ENCODE assay signal across 18 cellular contexts in the genomic region with DNA sequence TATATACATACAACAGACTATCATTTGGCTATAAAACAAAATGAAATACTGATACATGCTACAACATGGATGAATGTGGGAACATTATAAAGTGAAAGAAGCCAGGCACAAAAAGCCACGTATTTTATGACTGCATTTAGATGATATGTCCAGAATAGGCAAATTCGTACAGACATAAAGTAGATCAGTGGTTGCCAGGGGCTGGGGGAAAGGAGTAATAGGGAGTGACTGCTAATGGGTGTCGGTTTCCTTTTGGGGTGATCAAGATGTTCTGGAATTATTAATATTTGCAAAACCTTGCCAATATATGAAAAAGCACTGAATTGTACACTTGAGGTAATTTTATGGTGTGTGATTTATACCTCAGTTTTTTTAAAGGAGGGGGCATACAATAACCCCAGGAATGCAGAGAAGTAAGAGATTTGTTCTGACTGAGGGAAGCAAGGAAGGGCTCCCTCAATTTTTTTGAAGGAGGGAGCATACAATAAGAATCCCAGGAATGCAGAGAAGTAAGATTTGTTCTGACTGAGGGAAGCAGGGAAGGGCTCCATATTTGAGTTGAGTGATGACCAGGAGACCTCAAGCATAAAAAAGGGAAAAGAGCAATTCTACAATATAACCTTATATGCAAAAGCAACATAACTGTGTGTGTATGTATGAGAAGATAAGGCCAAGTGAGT. TPM values are rescaled to one million over a fixed set of nuclear protein-coding genes. Genes with fewer than 3 reads are reported as not detected.
DNase-seq lines count a peak whose midpoint lies in the region; ATAC-seq, FAIRE-seq and TF ChIP-seq lines count a peak whose summit lies in the region.
"Had no signal": no experiment of that assay in that cellular context is flagged by ENCODE, and none has a peak within 500 bp of the region (broad histone marks: within the 10 kb centered on the region; RNA-seq: fewer than 3 reads in every experiment).

No MANE protein-coding gene starts in this region.

- no peaks in the 10 kb centered on the region for H3K27me3 Mint-ChIP-seq in endothelial cell (ENCODE audit: unreplicated experiment)

- TF ChIP-seq RAD21 in HepG2 (CRISPR knock-in tag; IDR thresholded peaks at IDR 0.05) (no peak), Ishikawa (IDR thresholded peaks at IDR 0.05; ENCODE audit: low read depth) (no peak)

- no peak overlapping the region for H3K4me2 ChIP-seq in HepG2 (ENCODE audit: low read depth, low read length)

- no TSS peak for BruUV-seq in HepG2 (replicated peaks; lab: Mats Ljungman, UMichigan)

- CTCF ChIA-PET in HepG2 (lab: Yijun Ruan, JAX; ENCODE audit: low intra/inter-chr PET ratio, low total read pairs): no interaction called here

- no peak overlapping the region for H2AFZ ChIP-seq in HepG2 (ENCODE audit: low read length)

- intact Hi-C loops in HepG2 (cut with micrococcal nuclease; ENCODE audit: unreplicated experiment) (no loop called here), right lobe of liver (cut with DNase I) (no loop called here)

- DNase-seq in HepG2 (ENCODE audit: low spot score) (no peak), right lobe of liver (no peak), fibroblast of pulmonary artery (ENCODE audit: low read depth) (peak; percentile 20), mesenteric fat pad (ENCODE audit: low spot score) (no peak), foreskin melanocyte (no peak), endothelial cell (ENCODE audit: low spot score) (no peak)
- DNase-seq in stimulated activated effector memory CD8-positive, alpha-beta T cell treated with anti-CD3 and anti-CD28 coated beads, Interleukin-12 subunit alpha, Interleukin-12 subunit beta, amount 100 ng/mL, for 72 hours (ENCODE audit: low spot score in 2 of 2): no peak
- DNase-seq: activated T-cell treated with anti-CD3 and anti-CD28 coated beads, Interleukin-2, amount 50 U/mL, for 1 hour; amniotic stem cell; left colon; NCI-H1048; NCI-H748 treated with DMSO at 0.1 percent for 48 hours; psoas muscle; spleen; tibial artery had no signal

- POLR2A ChIA-PET in HepG2 (lab: Yijun Ruan, JAX): no interaction called here

- WGBS in HepG2 (ENCODE audit: low lambda C conversion rate): 95% methylated on average over 3 of the region's 3 CpGs
- WGBS in right lobe of liver (ENCODE audit: insufficient coverage, low coverage, low lambda C conversion rate, missing lambda C conversion rate): 83% methylated on average over 3 of the region's 3 CpGs

- no peaks in the 10 kb centered on the region for H3K9me3 ChIP-seq in HepG2 (ENCODE audit: low read length)
- no peaks in the 10 kb centered on the region for H3K9me3 ChIP-seq in right lobe of liver
- H3K9me3 ChIP-seq: psoas muscle, spleen, tibial artery had no signal

- H3K36me3 ChIP-seq in HepG2 (replicated peaks in 1 of 2; ENCODE audit: control insufficient read depth in 1 of 2, insufficient read depth in 2 of 2, low read length in 2 of 2): peaks cover 18 to 64% of the 10 kb centered on the region in 2 experiments
- H3K36me3 ChIP-seq in right lobe of liver: peaks cover 11 to 92% (median 28%) of the 10 kb centered on the region in 4 donors

- H3K9ac ChIP-seq in HepG2 (ENCODE audit: insufficient read depth, low read depth, low read length): no peak overlapping the region

- TF ChIP-seq POLR2A in HepG2 (IDR thresholded peaks at IDR 0.05; ENCODE audit: insufficient read depth in 1 of 2, low read depth in 2 of 2, low read length in 2 of 2) (no peak), right lobe of liver (IDR thresholded peaks at IDR 0.05) (no peak)

- H3K27me3 ChIP-seq in HepG2 (ENCODE audit: control insufficient read depth in 1 of 2, insufficient read depth in 2 of 2, low read length in 2 of 2): no peaks in the 10 kb centered on the region
- no peaks in the 10 kb centered on the region for H3K27me3 ChIP-seq in right lobe of liver
- H3K27me3 ChIP-seq: spleen, tibial artery had no signal

- H3K4me3 Mint-ChIP-seq in stimulated activated effector memory CD8-positive, alpha-beta T cell treated with anti-CD3 and anti-CD28 coated beads, Interleukin-12 subunit alpha, Interleukin-12 subunit beta, amount 100 ng/mL, for 72 hours: no peak overlapping the region
- no peak overlapping the region for H3K4me3 Mint-ChIP-seq in endothelial cell (ENCODE audit: unreplicated experiment)

- H3K4me3 ChIP-seq in HepG2 (replicated peaks in 1 of 3; ENCODE audit: insufficient read depth in 1 of 3, low read depth in 2 of 3, low read length in 3 of 3) (no peak overlapping the region), right lobe of liver (no peak overlapping the region), fibroblast of pulmonary artery (replicated peaks; ENCODE audit: low read depth, low read length) (no peak overlapping the region)
- H3K4me3 ChIP-seq: psoas muscle, SK-N-MC, spleen, tibial artery had no signal

- H4K20me1 ChIP-seq in HepG2 (ENCODE audit: insufficient read depth, low read length): no peaks in the 10 kb centered on the region

- no peaks in the 10 kb centered on the region for H3K9me3 Mint-ChIP-seq in stimulated activated effector memory CD8-positive, alpha-beta T cell treated with anti-CD3 and anti-CD28 coated beads, Interleukin-12 subunit alpha, Interleukin-12 subunit beta, amount 100 ng/mL, for 72 hours
- H3K9me3 Mint-ChIP-seq in endothelial cell (ENCODE audit: unreplicated experiment): no peaks in the 10 kb centered on the region

- H3K27ac Mint-ChIP-seq in stimulated activated effector memory CD8-positive, alpha-beta T cell treated with anti-CD3 and anti-CD28 coated beads, Interleukin-12 subunit alpha, Interleukin-12 subunit beta, amount 100 ng/mL, for 72 hours: peak overlapping the region; percentile 24
- H3K27ac Mint-ChIP-seq in endothelial cell (ENCODE audit: unreplicated experiment): no peak overlapping the region

- no peak for TF ChIP-seq EP300 in HepG2 (IDR thresholded peaks at IDR 0.05; ENCODE audit: low read depth in 2 of 2, low read length in 2 of 2)
- no peak for TF ChIP-seq EP300 in HepG2 (CRISPR knock-in tag; IDR thresholded peaks at IDR 0.05; ENCODE audit: borderline replicate concordance)
- no peak for TF ChIP-seq EP300 in Ishikawa (IDR thresholded peaks at IDR 0.05; ENCODE audit: borderline replicate concordance)

- no peak for FAIRE-seq in HepG2 (lab: Jason Lieb, UNC)

- no peaks in the 10 kb centered on the region for H3K36me3 Mint-ChIP-seq in stimulated activated effector memory CD8-positive, alpha-beta T cell treated with anti-CD3 and anti-CD28 coated beads, Interleukin-12 subunit alpha, Interleukin-12 subunit beta, amount 100 ng/mL, for 72 hours
- H3K36me3 Mint-ChIP-seq in endothelial cell (ENCODE audit: low read depth, unreplicated experiment): peaks cover 32% of the 10 kb centered on the region

- no peak overlapping the region for H3K27ac ChIP-seq in HepG2 (ENCODE audit: extremely low read length, insufficient read depth, low read length)
- H3K27ac ChIP-seq in right lobe of liver: no peak overlapping the region
- H3K27ac ChIP-seq: psoas muscle, SK-N-MC, spleen, tibial artery had no signal

- peaks cover 20% of the 10 kb centered on the region for H3K79me2 ChIP-seq in HepG2 (ENCODE audit: insufficient read depth, low read length)

- TF ChIP-seq CTCF in HepG2 (CRISPR knock-in tag; IDR thresholded peaks at IDR 0.05) (no peak), right lobe of liver (IDR thresholded peaks at IDR 0.05) (no peak), fibroblast of pulmonary artery (IDR thresholded peaks at IDR 0.05; ENCODE audit: low read length, missing control alignments) (no peak), endothelial cell (IDR thresholded peaks at IDR 0.05; ENCODE audit: unreplicated experiment) (no peak)

- peaks cover 27% of the 10 kb centered on the region for H3K4me1 Mint-ChIP-seq in stimulated activated effector memory CD8-positive, alpha-beta T cell treated with anti-CD3 and anti-CD28 coated beads, Interleukin-12 subunit alpha, Interleukin-12 subunit beta, amount 100 ng/mL, for 72 hours
- peaks cover 3% of the 10 kb centered on the region for H3K4me1 Mint-ChIP-seq in endothelial cell (ENCODE audit: unreplicated experiment)

- ATAC-seq in HepG2 (no peak), right lobe of liver (no peak)
- no peak for ATAC-seq in stimulated activated effector memory CD8-positive, alpha-beta T cell treated with anti-CD3 and anti-CD28 coated beads, Interleukin-12 subunit alpha, Interleukin-12 subunit beta, amount 100 ng/mL, for 72 hours
- ATAC-seq: left colon, Panc1, psoas muscle had no signal

- peaks cover 15% of the 10 kb centered on the region for H3K4me1 ChIP-seq in HepG2 (ENCODE audit: insufficient read depth, low read length)
- H3K4me1 ChIP-seq in right lobe of liver: peaks cover 0 to 11% (median 3%) of the 10 kb centered on the region in 4 donors

- in situ Hi-C loops in HepG2 (cut with HindIII; ENCODE audit: extremely low pct_ligation_motif_present, low pct_unique_long_range_greater_than_20kb): no loop called here

TF ChIP-seq in HepG2, 621 proteins besides CTCF, POLR2A, EP300 and RAD21 (continues in another document):
- TF ChIP-seq POLR2G (IDR thresholded peaks at IDR 0.05; ENCODE audit: low read depth, low read length): 0 out of 2 replicates have a peak, but pooled peaks have one; percentile 27

TF ChIP-seq in Ishikawa, 13 proteins besides CTCF, POLR2A, EP300 and RAD21 (continues in another document):
- no peak for TF ChIP-seq CEBPB (IDR thresholded peaks at IDR 0.05)

RNA-seq across cellular contexts. Expression of a gene that starts 6.2 kb away (rescaled TPM):
- total RNA-seq in HepG2 (2016; rRNA removed; fragmentation: Illumina TruSeq; extraction: Trizol) (117 and 169 TPM in 2 replicates), right lobe of liver (10 to 100 TPM; 33.1 to 41.9 (median 35.9) TPM), mesenteric fat pad (64.1 TPM), endothelial cell (ENCODE audit: unreplicated experiment) (87.0 TPM)
- 28.9 and 32.9 TPM in 2 replicates for total RNA-seq in HepG2 (2016; cell fraction: cytosol; rRNA removed; fragmentation: Illumina TruSeq; extraction: Trizol; ENCODE audit: low read depth)
- 117 and 163 TPM in 2 replicates for total RNA-seq in HepG2 (2016; cell fraction: insoluble cytoplasmic fraction; rRNA removed; fragmentation: Illumina TruSeq; extraction: Trizol)
- total RNA-seq in HepG2 (2016; cell fraction: membrane; rRNA removed; fragmentation: Illumina TruSeq; extraction: Trizol): 33.9 and 40.8 TPM in 2 replicates
- 62.8 and 65.3 TPM in 2 replicates for total RNA-seq in HepG2 (2016; cell fraction: nucleus; rRNA removed; fragmentation: Illumina TruSeq; extraction: Trizol)
- polyA plus RNA-seq in HepG2 (2011; rRNA removed): 31.1 and 36.8 TPM in 2 replicates
- 22.6 and 25.6 TPM in 2 replicates for polyA plus RNA-seq in HepG2 (2011; cell fraction: cytosol; rRNA removed)
- polyA plus RNA-seq in HepG2 (2011; cell fraction: nucleus; rRNA removed): 36.5 and 41.5 TPM in 2 replicates
- 52.7 and 65.4 TPM in 2 replicates for polyA plus RNA-seq in HepG2 (2012)
- polyA plus RNA-seq in HepG2 (2016; cell fraction: cytosol; fragmentation: Illumina TruSeq; extraction: Trizol; ENCODE audit: low read depth): 21.9 and 22.5 TPM in 2 replicates
- polyA plus RNA-seq in HepG2 (2016; cell fraction: insoluble cytoplasmic fraction; fragmentation: Illumina TruSeq; extraction: Trizol; ENCODE audit: low read depth): 148 and 154 TPM in 2 replicates
- 23.8 and 24.7 TPM in 2 replicates for polyA plus RNA-seq in HepG2 (2016; cell fraction: membrane; fragmentation: Illumina TruSeq; extraction: Trizol; ENCODE audit: low read depth)
- polyA plus RNA-seq in HepG2 (2016; cell fraction: nucleus; fragmentation: Illumina TruSeq; extraction: Trizol; ENCODE audit: insufficient read depth, low read depth): 69.9 and 70.7 TPM in 2 replicates
- polyA minus RNA-seq in HepG2 (2011; rRNA and poly(A)+ RNA removed; ENCODE audit: low replicate concordance): 17.4 and 28.2 TPM in 2 replicates
- polyA minus RNA-seq in HepG2 (2011; cell fraction: cytosol; rRNA and poly(A)+ RNA removed): 21.1 and 22.2 TPM in 2 replicates
- 76.8 and 80.5 TPM in 2 replicates for polyA minus RNA-seq in HepG2 (2011; cell fraction: nucleus; rRNA and poly(A)+ RNA removed)
